Comparison of ENCODE assay signal across 8 cellular contexts in genomic region chr2:156343096-156343939, GRCh38. TPM values are rescaled to one million over a fixed set of nuclear protein-coding genes. Genes with fewer than 3 reads are reported as not detected.
DNase-seq lines count a peak whose midpoint lies in the region; ATAC-seq and TF ChIP-seq lines count a peak whose summit lies in the region.

No MANE protein-coding gene starts in this region.

- H3K36me3 ChIP-seq in MG63 (no peaks in the 10 kb centered on the region), muscle layer of duodenum (ENCODE audit: control insufficient read depth in 1 of 2, insufficient read depth in 2 of 2, low read length in 2 of 2) (peaks cover 0 to 4% of the 10 kb centered on the region in 2 donors)

- no peak for TF ChIP-seq CTCF in AG04449 (IDR thresholded peaks at IDR 0.05; ENCODE audit: insufficient read depth, low read length, missing control alignments)

- peak overlapping the region; percentile 81 for H3K4me3 ChIP-seq in AG04449 (ENCODE audit: low read depth, low read length)
- H3K4me3 ChIP-seq in MG63, result peak overlapping the region; percentile 64
- peak overlapping the region; percentile 67 to 82 for H3K4me3 ChIP-seq in muscle layer of duodenum (ENCODE audit: low read depth in 1 of 2, low read length in 2 of 2)

- POLR2A ChIA-PET in AG04449 (lab: Yijun Ruan, JAX), result interaction anchor here (0.6 to 2.5 kb wide), 5 partner anchors 9 to 1091 kb away, joined by 3 to 10 read pairs (median 4); no protein-coding TSS in a partner anchor

- ATAC-seq in GM21515 (IDR thresholded peaks at IDR 0.05; ENCODE audit: unreplicated experiment), result no peak

- peaks cover 6 to 8% of the 10 kb centered on the region in 2 donors for H3K4me1 ChIP-seq in muscle layer of duodenum (ENCODE audit: control insufficient read depth in 1 of 2, insufficient read depth in 2 of 2, low read length in 2 of 2)

- H3K27ac ChIP-seq in muscle layer of duodenum (ENCODE audit: low read length), result peak overlapping the region; percentile 97

- DNase-seq in AG04449 (ENCODE audit: low read depth, low spot score), result no peak
- no peak for DNase-seq in MG63
- DNase-seq in central memory CD4-positive, alpha-beta T cell, result peak; percentile 22
- DNase-seq in hippocampal formation (lab: John Stamatoyannopoulos, UW), result no peak
- no peak for DNase-seq in stimulated activated CD4-positive, alpha-beta T cell treated with anti-CD3 and anti-CD28 coated beads, Interleukin-4, amount 100 ng/mL, for 1 hour
- no peak for DNase-seq in globus pallidus (ENCODE audit: low spot score)

- CTCF ChIA-PET in AG04449 (lab: Yijun Ruan, JAX), result interaction anchor here (0.6 to 1.6 kb wide), 4 partner anchors 9 to 247 kb away, joined by 3 to 8 read pairs (median 4); no protein-coding TSS in a partner anchor

- H3K27me3 ChIP-seq in MG63, result no peaks in the 10 kb centered on the region
- no peaks in the 10 kb centered on the region for H3K27me3 ChIP-seq in muscle layer of duodenum (ENCODE audit: low read depth, low read length)

- no peaks in the 10 kb centered on the region for H3K9me3 ChIP-seq in MG63
- H3K9me3 ChIP-seq in muscle layer of duodenum (ENCODE audit: control insufficient read depth in 1 of 2, low read length in 2 of 2), result no peaks in the 10 kb centered on the region

RNA-seq across cellular contexts. Expression of gene NR4A2, which starts 10.8 kb away (rescaled TPM):
- not detected in 2 replicates for total RNA-seq in MG63 (2014; rRNA removed; shearing (Covaris generic); ENCODE audit: low replicate concordance)
